In genomic region chr14:101442451-101442850, GRCh38 we compare ENCODE assay signal across 10 cellular contexts.
DNase-seq lines count a peak whose midpoint lies in the region; ATAC-seq and TF ChIP-seq lines count a peak whose summit lies in the region.
"Had no signal": no experiment of that assay in that cellular context is flagged by ENCODE, and none has a peak within 500 bp of the region (broad histone marks: within the 10 kb centered on the region; RNA-seq: fewer than 3 reads in every experiment).

No MANE protein-coding gene starts in this region.

- no peaks in the 10 kb centered on the region for H4K20me1 ChIP-seq in osteoblast (ENCODE audit: insufficient read depth, low read length)

- no peaks in the 10 kb centered on the region for H3K36me3 ChIP-seq in osteoblast (ENCODE audit: insufficient read depth, low read length)

- peaks cover 66% of the 10 kb centered on the region for H3K27me3 Mint-ChIP-seq in activated T-cell treated with anti-CD3 and anti-CD28 coated beads, Interleukin-2, amount 50 U/mL, for 4 hours (ENCODE audit: low read depth)

- H3K4me2 ChIP-seq in osteoblast (ENCODE audit: insufficient read depth, low read length), result no peak overlapping the region

- H3K27ac ChIP-seq in osteoblast (ENCODE audit: low read depth, low read length), result no peak overlapping the region

- H2AFZ ChIP-seq in osteoblast (ENCODE audit: low read length), result no peak overlapping the region

- H3K36me3 Mint-ChIP-seq in activated T-cell treated with anti-CD3 and anti-CD28 coated beads, Interleukin-2, amount 50 U/mL, for 4 hours (ENCODE audit: insufficient read depth), result no peaks in the 10 kb centered on the region
- H3K36me3 Mint-ChIP-seq: memory B cell had no signal

- H3K4me1 ChIP-seq in osteoblast (ENCODE audit: insufficient read depth, low read length), result peaks cover 15% of the 10 kb centered on the region

- H3K9me3 ChIP-seq in osteoblast (ENCODE audit: low read depth, low read length), result no peaks in the 10 kb centered on the region

- H3K4me3 ChIP-seq in osteoblast (ENCODE audit: insufficient read depth, low read length), result no peak overlapping the region

- no peaks in the 10 kb centered on the region for H3K9me3 Mint-ChIP-seq in activated T-cell treated with anti-CD3 and anti-CD28 coated beads, Interleukin-2, amount 50 U/mL, for 4 hours
- H3K9me3 Mint-ChIP-seq: memory B cell; stimulated activated naive CD8-positive, alpha-beta T cell treated with anti-CD3 and anti-CD28 coated beads, Interleukin-15, Interleukin-2, amounts not matched to agents 100 ng/mL and 50 ng/mL, for 24 hours had no signal

- peak in 4 of 5 donors; percentile 39 to 78 (median 46) for DNase-seq in T-helper 1 cell
- DNase-seq in activated T-cell treated with anti-CD3 and anti-CD28 coated beads, Interleukin-2, amount 50 U/mL, for 4 hours, result peak; percentile 45
- DNase-seq in osteoblast (ENCODE audit: insufficient read length, low spot score, missing footprints), result peak; percentile 23
- DNase-seq in stimulated activated CD8-positive, alpha-beta memory T cell treated with anti-CD3 and anti-CD28 coated beads, Interleukin-7, amount 100 ng/mL, for 48 hours (ENCODE audit: extremely low read depth in 1 of 2, low read depth in 1 of 2), result peak; percentile 40 to 59
- no peak for DNase-seq in germinal center (ENCODE audit: low spot score)

- no peaks in the 10 kb centered on the region for H3K79me2 ChIP-seq in osteoblast (ENCODE audit: insufficient read depth, low read length)

- TF ChIP-seq CTCF in osteoblast (IDR thresholded peaks at IDR 0.05; ENCODE audit: extremely low read depth, low read depth, low read length), result no peak

- peaks cover 23% of the 10 kb centered on the region for H3K27me3 ChIP-seq in osteoblast (ENCODE audit: insufficient read depth, low read length)

- peak; percentile 94 for ATAC-seq in activated T-cell treated with anti-CD3 and anti-CD28 coated beads, Interleukin-2, amount 50 U/mL, for 4 hours
- ATAC-seq in HG02571 (IDR thresholded peaks at IDR 0.05; ENCODE audit: unreplicated experiment) (no peak), GM19452 (IDR thresholded peaks at IDR 0.05; ENCODE audit: unreplicated experiment) (no peak), HG02588 (IDR thresholded peaks at IDR 0.05; ENCODE audit: unreplicated experiment) (no peak)

- H3K4me1 Mint-ChIP-seq in activated T-cell treated with anti-CD3 and anti-CD28 coated beads, Interleukin-2, amount 50 U/mL, for 4 hours (ENCODE audit: low read depth), result peaks cover 29% of the 10 kb centered on the region
- H3K4me1 Mint-ChIP-seq: memory B cell had no signal

- no peak overlapping the region for H3K4me3 Mint-ChIP-seq in activated T-cell treated with anti-CD3 and anti-CD28 coated beads, Interleukin-2, amount 50 U/mL, for 4 hours
- H3K4me3 Mint-ChIP-seq: memory B cell; stimulated activated naive CD8-positive, alpha-beta T cell treated with anti-CD3 and anti-CD28 coated beads, Interleukin-15, Interleukin-2, amounts not matched to agents 100 ng/mL and 50 ng/mL, for 24 hours had no signal

Comparison
In these comparisons a context has a peak if more than half of its experiments do, and no peak if none do; other contexts are left out.
1. ATAC-seq: peak in activated T-cell treated with anti-CD3 and anti-CD28 coated beads, Interleukin-2, amount 50 U/mL, for 4 hours (2 of 2); none in HG02571 (single experiment), GM19452 (single experiment) and HG02588 (single experiment).